ENCODE assay signal across 8 cellular contexts in genomic region chr15:63277044-63277892, GRCh38.
DNase-seq lines count a peak whose midpoint lies in the region; ATAC-seq and TF ChIP-seq lines count a peak whose summit lies in the region.

Gene APH1B (plus strand): TSS chr15:63277605. CDS start chr15:63277624, 19 bp downstream.

- TF ChIP-seq POLR2A in GM18951 (IDR thresholded peaks at IDR 0.05; ENCODE audit: extremely low read depth, insufficient read depth, insufficient read length): peak; percentile 77

- peak within 1 kb of the TSS; percentile 74 for H3K27ac ChIP-seq in effector memory CD4-positive, alpha-beta T cell (ENCODE audit: insufficient read depth, low read length, poor library complexity, severe bottlenecking)

- peaks cover 14% of the 10 kb centered on the region for H3K4me1 Mint-ChIP-seq in memory B cell

- H3K27me3 ChIP-seq in effector memory CD4-positive, alpha-beta T cell (replicated peaks; ENCODE audit: control insufficient read depth, insufficient read depth, low read length, poor library complexity, severe bottlenecking): no peaks in the 10 kb centered on the region

- peaks cover 11% of the 10 kb centered on the region for H3K4me1 ChIP-seq in effector memory CD4-positive, alpha-beta T cell (ENCODE audit: control insufficient read depth, insufficient read depth, low read length, poor library complexity, severe bottlenecking)

- H3K36me3 ChIP-seq in effector memory CD4-positive, alpha-beta T cell (ENCODE audit: control insufficient read depth, insufficient read depth, low read length): no peaks in the 10 kb centered on the region

- peak; percentile 83 for DNase-seq in AG08395 (ENCODE audit: low spot score)
- DNase-seq in NCI-H82 (lab: John Stamatoyannopoulos, UW): peak; percentile 92
- peak; percentile 39 to 72 for DNase-seq in activated CD8-positive, alpha-beta memory T cell treated with anti-CD3 and anti-CD28 coated beads for 1 hour (ENCODE audit: extremely low read depth in 1 of 2, low read depth in 1 of 2)
- peak; percentile 78 to 81 (median 79) for DNase-seq in effector memory CD4-positive, alpha-beta T cell
- peak; percentile 69 to 71 for DNase-seq in memory B cell (ENCODE audit: low spot score in 2 of 2)
- DNase-seq in stimulated activated CD8-positive, alpha-beta memory T cell treated with anti-CD3 and anti-CD28 coated beads, Interleukin-12 subunit alpha, Interleukin-12 subunit beta, amount 100 ng/mL, for 4 hours (ENCODE audit: low read depth): peak; percentile 70

- H3K4me3 ChIP-seq in effector memory CD4-positive, alpha-beta T cell (ENCODE audit: insufficient read depth, low read depth, low read length, poor library complexity, severe bottlenecking): peak within 1 kb of the TSS; percentile 96

- peak within 1 kb of the TSS; percentile 85 for H3K27ac Mint-ChIP-seq in memory B cell

- no peaks in the 10 kb centered on the region for H3K27me3 Mint-ChIP-seq in memory B cell

- H3K36me3 Mint-ChIP-seq in memory B cell: peaks cover 2% of the 10 kb centered on the region

- no peaks in the 10 kb centered on the region for H3K9me3 ChIP-seq in effector memory CD4-positive, alpha-beta T cell (ENCODE audit: control insufficient read depth, low read length)

- ATAC-seq in HG03354 (IDR thresholded peaks at IDR 0.05; ENCODE audit: poor library complexity, severe bottlenecking, unreplicated experiment) (peak; percentile 80), memory B cell (ENCODE audit: low read depth) (peak; percentile 77)

- H3K9me3 Mint-ChIP-seq in memory B cell: no peaks in the 10 kb centered on the region

- peak within 1 kb of the TSS; percentile 92 for H3K4me3 Mint-ChIP-seq in memory B cell

- in situ Hi-C loops in GM18951 (cut with MboI; ENCODE audit: low sequenced_read_pairs, unreplicated experiment): loop anchor here (25.0 kb wide), 1 partner anchor 785 kb away; no protein-coding TSS in a partner anchor

Comparison
In these comparisons a context has a peak if more than half of its experiments do, and no peak if none do; other contexts are left out.
1. Peak in every context shown above with its lines: DNase-seq, ATAC-seq, H3K4me3 ChIP-seq and H3K27ac ChIP-seq.